Comparison of ENCODE assay signal across 1 cellular context in the genomic region with DNA sequence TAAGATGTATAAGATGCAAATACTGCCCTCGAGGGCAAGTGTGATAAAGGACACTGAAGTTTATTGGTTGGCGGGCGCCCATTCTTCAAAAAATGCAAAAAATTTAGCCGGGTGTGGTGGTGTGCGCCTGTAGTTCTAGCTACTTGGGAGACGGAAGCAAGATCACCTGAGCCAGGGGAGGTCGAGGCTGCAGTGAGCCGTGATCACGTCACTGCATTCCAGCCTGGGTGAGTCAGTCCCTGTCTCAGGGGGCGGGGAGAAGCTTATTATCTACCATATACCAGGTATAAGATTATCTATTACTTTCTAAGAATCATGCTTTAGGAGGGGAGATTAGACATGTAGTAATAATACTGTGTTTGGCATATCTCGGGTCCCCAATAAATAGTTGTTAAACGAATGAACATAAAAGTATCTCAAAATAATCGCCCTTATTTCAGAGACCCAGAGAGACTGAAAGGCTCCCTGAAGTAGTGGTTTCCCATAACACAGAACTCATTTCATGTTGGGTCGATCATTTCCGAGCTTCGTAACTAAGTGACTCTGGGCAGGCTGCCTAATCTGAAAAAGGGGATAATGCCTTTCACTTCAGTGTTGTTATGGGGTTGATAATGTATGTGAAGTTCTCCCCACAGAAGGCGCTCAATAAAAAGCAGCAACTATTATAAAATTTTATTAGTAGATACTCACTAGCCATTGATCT.
A peak's percentile ranks its signal among the peaks of the same experiment; 100 is the strongest.
TF ChIP-seq lines count a peak whose summit lies in the region.

No MANE protein-coding gene starts in this region.

TF ChIP-seq in K562, 482 proteins besides CTCF, POLR2A, EP300 and RAD21 (continued from another document and continues in another):
- TF ChIP-seq, protein P1, sequence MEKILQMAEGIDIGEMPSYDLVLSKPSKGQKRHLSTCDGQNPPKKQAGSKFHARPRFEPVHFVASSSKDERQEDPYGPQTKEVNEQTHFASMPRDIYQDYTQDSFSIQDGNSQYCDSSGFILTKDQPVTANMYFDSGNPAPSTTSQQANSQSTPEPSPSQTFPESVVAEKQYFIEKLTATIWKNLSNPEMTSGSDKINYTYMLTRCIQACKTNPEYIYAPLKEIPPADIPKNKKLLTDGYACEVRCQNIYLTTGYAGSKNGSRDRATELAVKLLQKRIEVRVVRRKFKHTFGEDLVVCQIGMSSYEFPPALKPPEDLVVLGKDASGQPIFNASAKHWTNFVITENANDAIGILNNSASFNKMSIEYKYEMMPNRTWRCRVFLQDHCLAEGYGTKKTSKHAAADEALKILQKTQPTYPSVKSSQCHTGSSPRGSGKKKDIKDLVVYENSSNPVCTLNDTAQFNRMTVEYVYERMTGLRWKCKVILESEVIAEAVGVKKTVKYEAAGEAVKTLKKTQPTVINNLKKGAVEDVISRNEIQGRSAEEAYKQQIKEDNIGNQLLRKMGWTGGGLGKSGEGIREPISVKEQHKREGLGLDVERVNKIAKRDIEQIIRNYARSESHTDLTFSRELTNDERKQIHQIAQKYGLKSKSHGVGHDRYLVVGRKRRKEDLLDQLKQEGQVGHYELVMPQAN (IDR thresholded peaks at IDR 0.05; ENCODE audit: borderline replicate concordance), result 0 out of 2 replicates have a peak, but pooled peaks have one; percentile 0
- no peak for TF ChIP-seq HNRNPH1 (optimal IDR thresholded peaks at IDR 0.05; ENCODE audit: low read depth, low read length)
- no peak for TF ChIP-seq HCFC1 (IDR thresholded peaks at IDR 0.05; ENCODE audit: low read depth, low read length)
- TF ChIP-seq ZKSCAN8 (CRISPR knock-in tag; IDR thresholded peaks at IDR 0.05), result no peak
- peak; percentile 96 for TF ChIP-seq TEAD4 (IDR thresholded peaks at IDR 0.05; ENCODE audit: low read length)
- peak; percentile 96 for TF ChIP-seq TEAD4 (CRISPR knock-in tag; IDR thresholded peaks at IDR 0.05; ENCODE audit: borderline replicate concordance)
- 0 out of 2 replicates have a peak, but pooled peaks have one; percentile 22 for TF ChIP-seq L3MBTL2 (IDR thresholded peaks at IDR 0.05)
- 0 out of 2 replicates have a peak, but pooled peaks have one; percentile 16 for TF ChIP-seq MECOM (CRISPR knock-in tag; IDR thresholded peaks at IDR 0.05)
- TF ChIP-seq CXXC5 (CRISPR knock-in tag; IDR thresholded peaks at IDR 0.05), result peak; percentile 45; the same call in 1 of the 2 replicates
- peak; percentile 44; the same call in 1 of the 2 replicates for TF ChIP-seq NBN (IDR thresholded peaks at IDR 0.05; ENCODE audit: low read depth)
- TF ChIP-seq ZNF134 (CRISPR knock-in tag; conservative IDR thresholded peaks at IDR 0.05), result no peak
- TF ChIP-seq, protein P2, sequence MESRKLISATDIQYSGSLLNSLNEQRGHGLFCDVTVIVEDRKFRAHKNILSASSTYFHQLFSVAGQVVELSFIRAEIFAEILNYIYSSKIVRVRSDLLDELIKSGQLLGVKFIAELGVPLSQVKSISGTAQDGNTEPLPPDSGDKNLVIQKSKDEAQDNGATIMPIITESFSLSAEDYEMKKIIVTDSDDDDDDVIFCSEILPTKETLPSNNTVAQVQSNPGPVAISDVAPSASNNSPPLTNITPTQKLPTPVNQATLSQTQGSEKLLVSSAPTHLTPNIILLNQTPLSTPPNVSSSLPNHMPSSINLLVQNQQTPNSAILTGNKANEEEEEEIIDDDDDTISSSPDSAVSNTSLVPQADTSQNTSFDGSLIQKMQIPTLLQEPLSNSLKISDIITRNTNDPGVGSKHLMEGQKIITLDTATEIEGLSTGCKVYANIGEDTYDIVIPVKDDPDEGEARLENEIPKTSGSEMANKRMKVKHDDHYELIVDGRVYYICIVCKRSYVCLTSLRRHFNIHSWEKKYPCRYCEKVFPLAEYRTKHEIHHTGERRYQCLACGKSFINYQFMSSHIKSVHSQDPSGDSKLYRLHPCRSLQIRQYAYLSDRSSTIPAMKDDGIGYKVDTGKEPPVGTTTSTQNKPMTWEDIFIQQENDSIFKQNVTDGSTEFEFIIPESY (CRISPR knock-in tag; IDR thresholded peaks at IDR 0.05), result peak; percentile 24; the same call in 1 of the 2 replicates
- no peak for TF ChIP-seq ZNF586 (CRISPR knock-in tag; conservative IDR thresholded peaks at IDR 0.05)
- no peak for TF ChIP-seq DMBX1 (CRISPR knock-in tag; IDR thresholded peaks at IDR 0.05; ENCODE audit: borderline replicate concordance)
- TF ChIP-seq CBFA2T2 (conservative IDR thresholded peaks at IDR 0.05), result peak; percentile 64
- peak in 1 of 2 experiments; percentile 40; a peak in 1 of 4 replicates for TF ChIP-seq NONO (IDR thresholded peaks at IDR 0.05; ENCODE audit: low read depth in 2 of 2, low read length in 1 of 2)
- TF ChIP-seq RB1 (IDR thresholded peaks at IDR 0.05; ENCODE audit: low read depth), result peak; percentile 18; the same call in 1 of the 2 replicates
- peak; percentile 91 for TF ChIP-seq FOSL1 (tag; conservative IDR thresholded peaks at IDR 0.05)
- TF ChIP-seq, protein P3, sequence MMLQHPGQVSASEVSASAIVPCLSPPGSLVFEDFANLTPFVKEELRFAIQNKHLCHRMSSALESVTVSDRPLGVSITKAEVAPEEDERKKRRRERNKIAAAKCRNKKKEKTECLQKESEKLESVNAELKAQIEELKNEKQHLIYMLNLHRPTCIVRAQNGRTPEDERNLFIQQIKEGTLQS (IDR thresholded peaks at IDR 0.05), result peak; percentile 97
- TF ChIP-seq, protein P3 (CRISPR knock-in tag; conservative IDR thresholded peaks at IDR 0.05), result no peak; the same call in 1 of the 2 replicates
- TF ChIP-seq, protein P4, sequence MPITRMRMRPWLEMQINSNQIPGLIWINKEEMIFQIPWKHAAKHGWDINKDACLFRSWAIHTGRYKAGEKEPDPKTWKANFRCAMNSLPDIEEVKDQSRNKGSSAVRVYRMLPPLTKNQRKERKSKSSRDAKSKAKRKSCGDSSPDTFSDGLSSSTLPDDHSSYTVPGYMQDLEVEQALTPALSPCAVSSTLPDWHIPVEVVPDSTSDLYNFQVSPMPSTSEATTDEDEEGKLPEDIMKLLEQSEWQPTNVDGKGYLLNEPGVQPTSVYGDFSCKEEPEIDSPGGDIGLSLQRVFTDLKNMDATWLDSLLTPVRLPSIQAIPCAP (CRISPR knock-in tag; IDR thresholded peaks at IDR 0.05; ENCODE audit: borderline replicate concordance), result no peak
- no peak for TF ChIP-seq ZNF717 (CRISPR knock-in tag; IDR thresholded peaks at IDR 0.05)
- peak; percentile 56 for TF ChIP-seq HDAC3 (IDR thresholded peaks at IDR 0.05; ENCODE audit: borderline replicate concordance, partially characterized antibody)
- no peak for TF ChIP-seq CBX8 (IDR thresholded peaks at IDR 0.05; ENCODE audit: borderline replicate concordance, extremely low read depth, low read depth, low read length, poor library complexity, severe bottlenecking)
- peak; percentile 92 for TF ChIP-seq STAT5A (IDR thresholded peaks at IDR 0.05; ENCODE audit: borderline replicate concordance, low read length)
- TF ChIP-seq TAF9B (IDR thresholded peaks at IDR 0.05; ENCODE audit: partially characterized antibody), result peak; percentile 42
- TF ChIP-seq, protein P5, sequence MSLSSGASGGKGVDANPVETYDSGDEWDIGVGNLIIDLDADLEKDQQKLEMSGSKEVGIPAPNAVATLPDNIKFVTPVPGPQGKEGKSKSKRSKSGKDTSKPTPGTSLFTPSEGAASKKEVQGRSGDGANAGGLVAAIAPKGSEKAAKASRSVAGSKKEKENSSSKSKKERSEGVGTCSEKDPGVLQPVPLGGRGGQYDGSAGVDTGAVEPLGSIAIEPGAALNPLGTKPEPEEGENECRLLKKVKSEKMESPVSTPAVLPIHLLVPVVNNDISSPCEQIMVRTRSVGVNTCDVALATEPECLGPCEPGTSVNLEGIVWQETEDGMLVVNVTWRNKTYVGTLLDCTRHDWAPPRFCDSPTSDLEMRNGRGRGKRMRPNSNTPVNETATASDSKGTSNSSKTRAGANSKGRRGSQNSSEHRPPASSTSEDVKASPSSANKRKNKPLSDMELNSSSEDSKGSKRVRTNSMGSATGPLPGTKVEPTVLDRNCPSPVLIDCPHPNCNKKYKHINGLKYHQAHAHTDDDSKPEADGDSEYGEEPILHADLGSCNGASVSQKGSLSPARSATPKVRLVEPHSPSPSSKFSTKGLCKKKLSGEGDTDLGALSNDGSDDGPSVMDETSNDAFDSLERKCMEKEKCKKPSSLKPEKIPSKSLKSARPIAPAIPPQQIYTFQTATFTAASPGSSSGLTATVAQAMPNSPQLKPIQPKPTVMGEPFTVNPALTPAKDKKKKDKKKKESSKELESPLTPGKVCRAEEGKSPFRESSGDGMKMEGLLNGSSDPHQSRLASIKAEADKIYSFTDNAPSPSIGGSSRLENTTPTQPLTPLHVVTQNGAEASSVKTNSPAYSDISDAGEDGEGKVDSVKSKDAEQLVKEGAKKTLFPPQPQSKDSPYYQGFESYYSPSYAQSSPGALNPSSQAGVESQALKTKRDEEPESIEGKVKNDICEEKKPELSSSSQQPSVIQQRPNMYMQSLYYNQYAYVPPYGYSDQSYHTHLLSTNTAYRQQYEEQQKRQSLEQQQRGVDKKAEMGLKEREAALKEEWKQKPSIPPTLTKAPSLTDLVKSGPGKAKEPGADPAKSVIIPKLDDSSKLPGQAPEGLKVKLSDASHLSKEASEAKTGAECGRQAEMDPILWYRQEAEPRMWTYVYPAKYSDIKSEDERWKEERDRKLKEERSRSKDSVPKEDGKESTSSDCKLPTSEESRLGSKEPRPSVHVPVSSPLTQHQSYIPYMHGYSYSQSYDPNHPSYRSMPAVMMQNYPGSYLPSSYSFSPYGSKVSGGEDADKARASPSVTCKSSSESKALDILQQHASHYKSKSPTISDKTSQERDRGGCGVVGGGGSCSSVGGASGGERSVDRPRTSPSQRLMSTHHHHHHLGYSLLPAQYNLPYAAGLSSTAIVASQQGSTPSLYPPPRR (CRISPR knock-in tag; IDR thresholded peaks at IDR 0.05; ENCODE audit: borderline replicate concordance), result no peak
- TF ChIP-seq ZNF780A (CRISPR knock-in tag; IDR thresholded peaks at IDR 0.05), result no peak
- no peak for TF ChIP-seq MTF1 (CRISPR knock-in tag; IDR thresholded peaks at IDR 0.05; ENCODE audit: borderline replicate concordance)
- TF ChIP-seq POLR2AphosphoS2 (IDR thresholded peaks at IDR 0.05; ENCODE audit: low read length), result 0 out of 2 replicates have a peak, but pooled peaks have one; percentile 85
- TF ChIP-seq TCF3 (CRISPR knock-in tag; IDR thresholded peaks at IDR 0.05), result peak; percentile 58
- no peak for TF ChIP-seq PCBP2 (IDR thresholded peaks at IDR 0.05; ENCODE audit: low read depth, low read length, poor library complexity, severe bottlenecking)
- no peak; the same call in 1 of the 2 replicates for TF ChIP-seq NFRKB (IDR thresholded peaks at IDR 0.05; ENCODE audit: low read depth)
- TF ChIP-seq TEAD2 (tag; IDR thresholded peaks at IDR 0.05), result peak; percentile 92
- TF ChIP-seq SMARCE1 (IDR thresholded peaks at IDR 0.05), result peak; percentile 94
- TF ChIP-seq ZNF584 (CRISPR knock-in tag; IDR thresholded peaks at IDR 0.05; ENCODE audit: low read depth), result no peak
- TF ChIP-seq, protein P6, sequence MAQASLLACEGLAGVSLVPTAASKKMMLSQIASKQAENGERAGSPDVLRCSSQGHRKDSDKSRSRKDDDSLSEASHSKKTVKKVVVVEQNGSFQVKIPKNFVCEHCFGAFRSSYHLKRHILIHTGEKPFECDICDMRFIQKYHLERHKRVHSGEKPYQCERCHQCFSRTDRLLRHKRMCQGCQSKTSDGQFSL (CRISPR knock-in tag; IDR thresholded peaks at IDR 0.05), result no peak
- TF ChIP-seq, protein P6 (tag; IDR thresholded peaks at IDR 0.05), result no peak
- TF ChIP-seq CREB1 (IDR thresholded peaks at IDR 0.05), result peak; percentile 48; the same call in 1 of the 2 replicates
- TF ChIP-seq CREB1 (CRISPR knock-in tag; IDR thresholded peaks at IDR 0.05), result 0 out of 2 replicates have a peak, but pooled peaks have one; percentile 49
- TF ChIP-seq ZNF696 (CRISPR knock-in tag; conservative IDR thresholded peaks at IDR 0.05), result no peak
- TF ChIP-seq TAL1 (IDR thresholded peaks at IDR 0.05), result peak; percentile 58
- TF ChIP-seq POLR2AphosphoS5 (IDR thresholded peaks at IDR 0.05; ENCODE audit: control insufficient read depth, insufficient read depth, low read depth, low read length), result peak; percentile 43; the same call in 1 of the 2 replicates
- no peak for TF ChIP-seq FOXA1 (IDR thresholded peaks at IDR 0.05; ENCODE audit: borderline replicate concordance)
- TF ChIP-seq ARID1B (IDR thresholded peaks at IDR 0.05), result peak; percentile 91
- TF ChIP-seq TEAD1 (CRISPR knock-in tag; IDR thresholded peaks at IDR 0.05), result peak; percentile 91 to 99
- TF ChIP-seq HIVEP1 (CRISPR knock-in tag; IDR thresholded peaks at IDR 0.05), result no peak
- TF ChIP-seq ZFP36 (IDR thresholded peaks at IDR 0.05; ENCODE audit: low read depth, low read length, partially characterized antibody), result peak; percentile 25
- peak; percentile 31; the same call in 1 of the 2 replicates for TF ChIP-seq BHLHE40 (IDR thresholded peaks at IDR 0.05; ENCODE audit: low read length)
- no peak for TF ChIP-seq YY1 (IDR thresholded peaks at IDR 0.05; ENCODE audit: borderline replicate concordance in 1 of 3, control insufficient read depth in 1 of 3, extremely low read depth in 1 of 3, insufficient read depth in 3 of 3, insufficient read length in 1 of 3, insufficient replicate concordance in 2 of 3, low read depth in 1 of 3, low read length in 2 of 3)
- no peak for TF ChIP-seq GTF2F1 (IDR thresholded peaks at IDR 0.05; ENCODE audit: low read depth, low read length)
- TF ChIP-seq ZNF41 (CRISPR knock-in tag; conservative IDR thresholded peaks at IDR 0.05), result no peak
- peak; percentile 77 for TF ChIP-seq CBFA2T3 (IDR thresholded peaks at IDR 0.05)
- TF ChIP-seq POLR2B (IDR thresholded peaks at IDR 0.05; ENCODE audit: low read depth, partially characterized antibody), result no peak
- TF ChIP-seq SUPT5H (IDR thresholded peaks at IDR 0.05), result 0 out of 2 replicates have a peak, but pooled peaks have one; percentile 34
